Comparison of ENCODE assay signal across 8 cellular contexts in the genomic region with DNA sequence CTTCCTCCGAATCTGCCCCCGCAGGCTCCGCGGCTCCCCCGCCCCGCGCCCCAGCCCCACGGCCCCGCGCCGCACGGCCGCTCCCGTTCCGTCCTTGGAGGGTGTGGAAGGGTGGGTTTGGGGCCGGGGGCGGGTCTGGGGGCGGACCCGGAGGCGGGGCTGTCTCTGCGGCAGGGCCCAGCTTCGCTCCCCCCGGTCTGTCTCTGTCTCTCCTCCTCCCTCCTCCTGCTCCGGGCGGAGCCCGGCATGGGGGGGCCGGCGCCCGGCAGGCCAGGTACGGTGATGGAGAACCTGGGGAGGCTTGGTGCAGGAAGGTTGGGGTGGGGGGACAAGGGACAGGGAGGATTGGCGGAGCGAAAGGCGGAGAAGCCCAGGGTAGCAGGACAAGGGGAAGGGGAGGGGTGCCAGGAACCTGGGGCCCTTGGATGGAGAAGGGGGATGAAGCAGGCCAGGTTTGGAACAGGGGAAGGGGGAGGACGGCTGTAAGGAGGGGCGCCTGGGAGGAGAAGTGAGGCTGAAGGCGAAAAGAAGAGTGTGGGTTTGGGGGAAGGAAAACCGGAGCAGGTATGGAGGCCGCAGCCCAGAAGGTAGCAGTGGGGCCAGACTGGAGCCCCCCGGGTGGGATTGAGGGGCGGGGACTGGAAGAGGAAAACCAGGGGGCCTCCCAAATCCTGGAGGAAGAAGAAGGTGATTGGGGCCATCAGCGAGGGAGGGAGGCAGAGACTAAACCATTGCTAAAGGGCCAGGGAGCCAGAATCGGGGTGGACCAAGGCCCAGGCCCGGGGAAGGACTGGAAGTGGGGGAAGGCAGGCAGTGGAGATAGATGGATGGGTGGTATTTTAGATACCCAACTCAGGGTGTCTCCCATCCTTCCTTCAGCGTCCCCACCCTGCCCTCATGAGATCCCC. TPM values are rescaled to one million over a fixed set of nuclear protein-coding genes. Genes with fewer than 3 reads are reported as not detected.
A peak's percentile ranks its signal among the peaks of the same experiment; 100 is the strongest.
DNase-seq lines count a peak whose midpoint lies in the region; TF ChIP-seq lines count a peak whose summit lies in the region.

A gene (plus strand): TSS at position 200 of the 908 bp plus-strand sequence. CDS start 1,385 bp downstream, outside the sequence.

- 0 out of 2 replicates have a peak, but pooled peaks cover 4% of the 10 kb centered on the region for H3K36me3 ChIP-seq in HUES6 (ENCODE audit: control insufficient read depth, insufficient read depth, low read length)
- no peaks in the 10 kb centered on the region for H3K36me3 ChIP-seq in mammary epithelial cell (ENCODE audit: insufficient read depth, low read length)

- H3K4me1 Mint-ChIP-seq in T-helper 1 cell treated with Interleukin-12 subunit alpha and Interleukin-12 subunit beta and Interleukin-4 antibody, amounts not matched to agents 30 μg/mL and 1 μg/mL, for 36 hours (ENCODE audit: low read depth): peaks cover 19% of the 10 kb centered on the region

- intact Hi-C loops in mammary epithelial cell (cut with micrococcal nuclease): loop anchor here (1.0 kb wide), 1 partner anchor 15 kb away; no protein-coding TSS in a partner anchor

- H3K4me1 ChIP-seq in HUES6 (ENCODE audit: control insufficient read depth, insufficient read depth, low read length) (peaks cover 29% of the 10 kb centered on the region), mammary epithelial cell (ENCODE audit: insufficient read depth, low read length) (peaks cover 5% of the 10 kb centered on the region)

- no TSS peak for BruUV-seq in mammary epithelial cell (replicated peaks; lab: Mats Ljungman, UMichigan)

- peaks cover under 1% of the 10 kb centered on the region for H3K79me2 ChIP-seq in mammary epithelial cell (ENCODE audit: insufficient read depth, low read length)

- H3K36me3 Mint-ChIP-seq in T-helper 1 cell treated with Interleukin-12 subunit alpha and Interleukin-12 subunit beta and Interleukin-4 antibody, amounts not matched to agents 30 μg/mL and 1 μg/mL, for 36 hours (ENCODE audit: low read depth): peaks cover 1% of the 10 kb centered on the region

- CTCF ChIA-PET in mammary epithelial cell (lab: Charles Lee; ENCODE audit: low non-redundant PET): no interaction called here

- H3K27ac ChIP-seq in HUES6 (ENCODE audit: low read depth, low read length): no peak within 1 kb of the TSS
- no peak within 1 kb of the TSS for H3K27ac ChIP-seq in mammary epithelial cell (ENCODE audit: insufficient read depth, low read depth, low read length)
- peak within 1 kb of the TSS in 12 of 21 experiments; percentile 0 to 76 (median 63) for H3K27ac ChIP-seq in skin epidermis

- no peaks in the 10 kb centered on the region for H3K9me3 ChIP-seq in HUES6 (ENCODE audit: control insufficient read depth, insufficient read depth, low read depth, low read length)
- no peaks in the 10 kb centered on the region for H3K9me3 ChIP-seq in mammary epithelial cell (replicated peaks; ENCODE audit: insufficient read depth, low read length)

- no peaks in the 10 kb centered on the region for H3K9me3 Mint-ChIP-seq in T-helper 1 cell treated with Interleukin-12 subunit alpha and Interleukin-12 subunit beta and Interleukin-4 antibody, amounts not matched to agents 30 μg/mL and 1 μg/mL, for 36 hours

- H3K4me3 ChIP-seq in HUES6 (ENCODE audit: low read depth, low read length) (peak within 1 kb of the TSS; percentile 90), mammary epithelial cell (replicated peaks in 1 of 3; ENCODE audit: insufficient read depth in 1 of 3, low read depth in 2 of 3, low read length in 3 of 3) (peak within 1 kb of the TSS; percentile 51 to 61 (median 55)), skin epidermis (peak within 1 kb of the TSS; percentile 40 to 65 (median 48))

- H3K27me3 Mint-ChIP-seq in T-helper 1 cell treated with Interleukin-12 subunit alpha and Interleukin-12 subunit beta and Interleukin-4 antibody, amounts not matched to agents 30 μg/mL and 1 μg/mL, for 36 hours (ENCODE audit: low read depth): peaks cover 3% of the 10 kb centered on the region

- H3K4me2 ChIP-seq in mammary epithelial cell (ENCODE audit: insufficient read depth, low read depth, low read length): peak within 1 kb of the TSS; percentile 100

- no peak for TF ChIP-seq CTCF in mammary epithelial cell (conservative IDR thresholded peaks at IDR 0.05 in 1 of 2, IDR thresholded peaks at IDR 0.05 in 1 of 2; ENCODE audit: extremely low read depth in 1 of 2, insufficient read depth in 1 of 2, low read depth in 1 of 2, low read length in 2 of 2)

- peak within 1 kb of the TSS; percentile 85 for H2AFZ ChIP-seq in mammary epithelial cell (ENCODE audit: low read depth, low read length)

- in situ Hi-C loops in mammary epithelial cell (cut with MboI; ENCODE audit: low sequenced_read_pairs in 2 of 2): no loop called here

- H3K27ac Mint-ChIP-seq in T-helper 1 cell treated with Interleukin-12 subunit alpha and Interleukin-12 subunit beta and Interleukin-4 antibody, amounts not matched to agents 30 μg/mL and 1 μg/mL, for 36 hours: peak within 1 kb of the TSS; percentile 62

- H3K9ac ChIP-seq in HUES6 (ENCODE audit: low read length): peak within 1 kb of the TSS; percentile 38
- no peak within 1 kb of the TSS for H3K9ac ChIP-seq in mammary epithelial cell (ENCODE audit: insufficient read depth, low read length)

- no peaks in the 10 kb centered on the region; the same call in 1 of the 2 replicates for H3K27me3 ChIP-seq in HUES6 (ENCODE audit: control insufficient read depth, insufficient read depth, low read length)
- H3K27me3 ChIP-seq in mammary epithelial cell (ENCODE audit: insufficient read depth, low read length): no peaks in the 10 kb centered on the region

- WGBS in mammary epithelial cell (ENCODE audit: low coverage, missing lambda C conversion rate): no CpG with 5 or more reads among the region's 44 CpGs

- DNase-seq in activated CD4-positive, CD25-positive, alpha-beta regulatory T cell (lab: John Stamatoyannopoulos, UW): peak; percentile 37 to 49 (median 43)
- no peak for DNase-seq in activated CD4-positive, CD25-positive, alpha-beta regulatory T cell treated with anti-CD3 and anti-CD28 coated beads, Interleukin-2, amount 50 U/mL, for 72 hours
- DNase-seq in mammary epithelial cell (no peak), iPS-NIHi7 (ENCODE audit: extremely low spot score) (peak; percentile 73), ecto neural progenitor cell (ENCODE audit: low spot score) (no peak)

- H4K20me1 ChIP-seq in mammary epithelial cell (ENCODE audit: insufficient read depth, low read length): no peaks in the 10 kb centered on the region

- dilution Hi-C loops in mammary epithelial cell (cut with HindIII; ENCODE audit: low sequenced_read_pairs): no loop called here

- peak within 1 kb of the TSS; percentile 89 for H3K4me3 Mint-ChIP-seq in T-helper 1 cell treated with Interleukin-12 subunit alpha and Interleukin-12 subunit beta and Interleukin-4 antibody, amounts not matched to agents 30 μg/mL and 1 μg/mL, for 36 hours

RNA-seq across cellular contexts. Expression of the gene that starts here (rescaled TPM):
- under 1 TPM; 0.33 to 0.80 TPM for total RNA-seq in mammary epithelial cell
- 0.09 TPM for polyA plus RNA-seq in mammary epithelial cell
- not detected for polyA minus RNA-seq in mammary epithelial cell

Comparison
In these comparisons a context has a peak if more than half of its experiments do, and no peak if none do; other contexts are left out.
1. DNase-seq: peak in activated CD4-positive, CD25-positive, alpha-beta regulatory T cell (4 of 4) and iPS-NIHi7 (single experiment); none in activated CD4-positive, CD25-positive, alpha-beta regulatory T cell treated with anti-CD3 and anti-CD28 coated beads, Interleukin-2, amount 50 U/mL, for 72 hours (single experiment), mammary epithelial cell (single experiment) and ecto neural progenitor cell (single experiment).
2. H3K27ac ChIP-seq: peak in skin epidermis (12 of 21); none in HUES6 (single experiment) and mammary epithelial cell (single experiment).
3. Peak in every context shown above with its lines, with median percentiles within 50 percentile points of each other: H3K4me3 ChIP-seq.